In genomic region chr17:58699771-58700170, GRCh38 we compare ENCODE assay signal across 9 cellular contexts. TPM values are rescaled to one million over a fixed set of nuclear protein-coding genes. Genes with fewer than 3 reads are reported as not detected.
"Had no signal": no experiment of that assay in that cellular context is flagged by ENCODE, and none has a peak within 500 bp of the region (broad histone marks: within the 10 kb centered on the region; RNA-seq: fewer than 3 reads in every experiment).

No MANE protein-coding gene starts in this region.

- H3K9ac ChIP-seq: GM23248 had no signal

- ATAC-seq: HCT116 had no signal

- H3K4me3 ChIP-seq: GM23248, HAP-1 had no signal

- H3K27ac ChIP-seq: GM23248, HL-60 had no signal

- H2AFZ ChIP-seq: GM23248 had no signal

- DNase-seq: GM23248, GOT3, H7, HFFc6, IMR-90 had no signal

- H3K9me3 ChIP-seq: HAP-1 had no signal

- H3K4me1 ChIP-seq: HAP-1 had no signal

RNA-seq across cellular contexts. Expression of gene TEX14, which starts 7.9 kb away (rescaled TPM):
- total RNA-seq: GM23248, H4, IMR-90 had no signal
- polyA plus RNA-seq: IMR-90 had no signal

RNA-seq across cellular contexts. Expression of gene PPM1E, which starts 55.9 kb away (rescaled TPM):
- total RNA-seq: GM23248, HFFc6 had no signal
- polyA plus RNA-seq: GM23248 had no signal
